18 cellular contexts compared by ENCODE assay signal in the genomic region with DNA sequence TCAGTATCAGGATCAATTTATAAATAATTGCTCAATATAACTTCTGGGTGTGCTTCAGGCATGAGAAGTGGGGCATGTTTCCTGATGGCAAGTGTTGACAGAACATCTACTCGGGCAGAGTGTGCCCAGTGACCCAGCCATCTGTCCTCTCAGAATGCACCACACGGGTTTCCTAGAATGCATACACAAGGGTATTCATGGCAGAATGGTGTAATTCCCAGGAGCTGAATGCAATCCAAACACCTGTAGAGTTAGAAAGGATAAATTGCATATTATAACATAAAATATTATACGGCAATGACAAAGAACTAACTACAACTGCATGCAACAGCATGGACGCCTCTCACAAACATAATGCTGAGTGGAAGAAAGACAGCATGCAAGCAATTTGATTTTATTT.
"Had no signal": no experiment of that assay in that cellular context is flagged by ENCODE, and none has a peak within 500 bp of the region (broad histone marks: within the 10 kb centered on the region; RNA-seq: fewer than 3 reads in every experiment).

No MANE protein-coding gene starts in this region.

- H3K9me3 ChIP-seq: lower lobe of right lung, psoas muscle, right lobe of liver, suprapubic skin, thyroid gland had no signal

- H3K27ac ChIP-seq: hepatocyte, left ventricle myocardium inferior, lower lobe of right lung, psoas muscle, right lobe of liver, suprapubic skin, thyroid gland had no signal

- H2AFZ ChIP-seq: hepatocyte had no signal

- H3K4me2 ChIP-seq: hepatocyte had no signal

- H3K4me3 ChIP-seq: hepatocyte, left ventricle myocardium inferior, lower lobe of right lung, psoas muscle, right lobe of liver, suprapubic skin, thyroid gland had no signal

- DNase-seq: effector CD4-positive, alpha-beta T cell; foreskin melanocyte; head of caudate nucleus; kidney; left cardiac atrium; left ventricle myocardium inferior; lower lobe of right lung; psoas muscle; retina; right lobe of liver; stimulated activated CD4-positive, alpha-beta T cell treated with anti-CD3 and anti-CD28 coated beads, Interleukin-4, amount 100 ng/mL, for 1 hour; stimulated activated CD8-positive, alpha-beta memory T cell treated with anti-CD3 and anti-CD28 coated beads, Interleukin-4, amount 100 ng/mL, for 48 hours; stimulated activated naive CD8-positive, alpha-beta T cell treated with anti-CD3 and anti-CD28 coated beads, Interleukin-15, Interleukin-2, amounts not matched to agents 100 U/mL and 50 U/mL, for 24 hours; thyroid gland had no signal

- H3K4me1 ChIP-seq: left ventricle myocardium inferior, lower lobe of right lung, psoas muscle, right lobe of liver, suprapubic skin had no signal

- H3K27me3 ChIP-seq: hepatocyte, right lobe of liver, suprapubic skin, thyroid gland had no signal

- H3K36me3 ChIP-seq: left ventricle myocardium inferior, lower lobe of right lung, right lobe of liver, suprapubic skin, thyroid gland had no signal

- ATAC-seq: left cardiac atrium; lower lobe of right lung; natural killer cell treated with Interleukin-12 subunit alpha and Interleukin-12 subunit beta and Interleukin-15 and Interleukin-18, amount 100 ng/mL, for 72 hours; psoas muscle; right lobe of liver; stimulated activated effector memory CD8-positive, alpha-beta T cell treated with anti-CD3 and anti-CD28 coated beads, Interleukin-12 subunit alpha, Interleukin-12 subunit beta, amount 100 ng/mL, for 72 hours; stimulated activated naive CD8-positive, alpha-beta T cell treated with anti-CD3 and anti-CD28 coated beads, Interleukin-15, Interleukin-2, amounts not matched to agents 100 U/mL and 50 U/mL, for 24 hours had no signal

- H3K79me2 ChIP-seq: hepatocyte had no signal
